ENCODE assay signal across 15 cellular contexts in genomic region chr11:117589024-117589423, GRCh38.
"Had no signal": no experiment of that assay in that cellular context is flagged by ENCODE, and none has a peak within 500 bp of the region (broad histone marks: within the 10 kb centered on the region; RNA-seq: fewer than 3 reads in every experiment).

No MANE protein-coding gene starts in this region.

- H3K9me3 ChIP-seq: esophagus muscularis mucosa, ovary, tibial artery had no signal

- H3K4me3 ChIP-seq: esophagus muscularis mucosa, lung, neural progenitor cell, ovary, tibial artery had no signal

- H3K27ac Mint-ChIP-seq: activated naive CD4-positive, alpha-beta T cell treated with anti-CD3 and anti-CD28 coated beads, Interleukin-2, amount 50 U/mL, for 72 hours; activated T-cell treated with anti-CD3 and anti-CD28 coated beads, Interleukin-2, amount 50 U/mL, for 24 hours; neural progenitor cell had no signal

- H3K27ac ChIP-seq: esophagus muscularis mucosa, neural progenitor cell, ovary, tibial artery, WERI-Rb-1 had no signal

- DNase-seq: activated CD4-positive, alpha-beta T cell treated with anti-CD3 and anti-CD28 coated beads, Interleukin-2, amount 50 U/mL, for 48 hours; activated T-cell treated with anti-CD3 and anti-CD28 coated beads, Interleukin-2, amount 50 U/mL, for 24 hours; central memory CD4-positive, alpha-beta T cell; cortex of kidney; effector CD4-positive, alpha-beta T cell; islet precursor cell; ovary; stimulated activated CD4-positive, alpha-beta T cell treated with anti-CD3 and anti-CD28 coated beads, Interleukin-2, amount 100 ng/mL, for 24 hours; WERI-Rb-1 had no signal

- H3K27me3 Mint-ChIP-seq: activated T-cell treated with anti-CD3 and anti-CD28 coated beads, Interleukin-2, amount 50 U/mL, for 24 hours had no signal

- H3K4me3 Mint-ChIP-seq: activated T-cell treated with anti-CD3 and anti-CD28 coated beads, Interleukin-2, amount 50 U/mL, for 24 hours; neural progenitor cell had no signal

- H2AFZ ChIP-seq: neural progenitor cell had no signal

- H3K36me3 ChIP-seq: esophagus muscularis mucosa, neural progenitor cell, ovary, tibial artery, WERI-Rb-1 had no signal

- H3K4me1 ChIP-seq: esophagus muscularis mucosa, tibial artery had no signal

- FAIRE-seq: urothelium cell line had no signal

- H3K9me3 Mint-ChIP-seq: activated naive CD4-positive, alpha-beta T cell treated with anti-CD3 and anti-CD28 coated beads, Interleukin-2, amount 50 U/mL, for 72 hours; activated T-cell treated with anti-CD3 and anti-CD28 coated beads, Interleukin-2, amount 50 U/mL, for 24 hours; neural progenitor cell had no signal

- H3K4me2 ChIP-seq: neural progenitor cell had no signal

- H3K9ac ChIP-seq: neural progenitor cell had no signal

- H3K36me3 Mint-ChIP-seq: activated naive CD4-positive, alpha-beta T cell treated with anti-CD3 and anti-CD28 coated beads, Interleukin-2, amount 50 U/mL, for 72 hours; neural progenitor cell had no signal

- H3K27me3 ChIP-seq: ovary had no signal
